ENCODE assay signal across 8 cellular contexts in the genomic region with DNA sequence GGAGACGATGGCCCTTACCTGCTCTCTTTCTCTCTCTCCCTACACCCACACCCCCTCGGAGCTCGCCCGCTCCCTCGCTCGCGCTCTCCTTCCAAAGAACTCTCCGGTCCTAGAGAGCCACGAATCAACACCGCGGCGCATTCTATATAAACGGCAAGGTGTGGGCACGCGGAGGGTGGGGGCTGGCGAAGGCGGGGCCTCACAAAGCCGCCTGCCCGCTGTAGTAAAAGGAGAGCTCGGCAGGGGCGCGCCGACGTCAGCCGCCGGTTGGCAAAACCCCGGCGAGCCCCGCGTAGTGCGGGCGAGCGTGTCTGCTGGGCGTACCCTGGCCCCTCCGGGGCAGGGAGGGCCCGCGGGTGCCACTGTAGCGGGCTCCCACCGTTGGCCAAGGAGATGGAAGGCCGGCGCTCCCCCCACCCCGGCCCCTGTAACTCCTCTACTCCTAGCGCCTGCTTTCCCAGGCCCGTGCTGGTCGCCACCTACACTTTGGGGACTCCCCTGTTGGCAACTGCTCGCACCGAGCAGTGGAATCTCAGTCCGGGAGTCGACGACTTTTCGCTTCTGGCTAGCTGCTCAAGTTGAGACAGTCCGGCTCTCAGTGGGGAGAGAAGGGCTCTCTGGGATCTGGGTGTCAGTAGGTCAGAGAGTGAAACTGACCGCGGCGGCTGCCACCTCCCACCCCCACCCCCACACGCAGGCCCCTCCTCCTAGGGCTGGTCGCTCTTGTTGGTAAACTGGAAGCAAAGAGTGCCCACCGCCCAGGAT.
DNase-seq lines count a peak whose midpoint lies in the region; ATAC-seq and TF ChIP-seq lines count a peak whose summit lies in the region.

No MANE protein-coding gene starts in this region.

- H3K79me1 ChIP-seq in mesenchymal stem cell (replicated peaks; ENCODE audit: low read length, poor library complexity, severe bottlenecking): no peaks in the 10 kb centered on the region

- H2AK5ac ChIP-seq in mesenchymal stem cell (ENCODE audit: low read length, severe bottlenecking): no peak overlapping the region

- H3K23ac ChIP-seq in mesenchymal stem cell (ENCODE audit: low read length in 2 of 2): no peak overlapping the region

- TF ChIP-seq CTCF in coronary artery (IDR thresholded peaks at IDR 0.05) (no peak), type B pancreatic cell (conservative IDR thresholded peaks at IDR 0.05) (peak; percentile 47)

- H3K4me1 Mint-ChIP-seq in type B pancreatic cell (ENCODE audit: unreplicated experiment): peaks cover 12% of the 10 kb centered on the region

- no peaks in the 10 kb centered on the region for H3K9me3 ChIP-seq in mesenchymal stem cell (ENCODE audit: control insufficient read depth, low read length)

- no peaks in the 10 kb centered on the region for H3K36me3 ChIP-seq in mesenchymal stem cell (ENCODE audit: control insufficient read depth in 1 of 2, insufficient read depth in 2 of 2, low read depth in 1 of 2, low read length in 2 of 2)

- H3K9me3 Mint-ChIP-seq in type B pancreatic cell: no peaks in the 10 kb centered on the region

- peak overlapping the region; percentile 75 for H3K9ac ChIP-seq in mesenchymal stem cell (ENCODE audit: low read length)

- H3K4me3 Mint-ChIP-seq in type B pancreatic cell: peak overlapping the region; percentile 96

- peaks cover 33 to 34% of the 10 kb centered on the region in 2 experiments for H3K27me3 ChIP-seq in mesenchymal stem cell (ENCODE audit: control insufficient read depth in 1 of 2, insufficient read depth in 1 of 2, low read length in 2 of 2)

- peak overlapping the region in 1 of 2 donors; percentile 41 for H3K27ac ChIP-seq in coronary artery
- H3K27ac ChIP-seq in mesenchymal stem cell (ENCODE audit: low read length, poor library complexity, severe bottlenecking): no peak overlapping the region

- peak overlapping the region; percentile 92 for H3K27ac Mint-ChIP-seq in type B pancreatic cell

- DNase-seq in GF-D8 (lab: John Stamatoyannopoulos, UW): peak; percentile 10
- peak; percentile 60 for DNase-seq in NCI-H1092 treated with DMSO at 0.1 percent for 48 hours (lab: John Stamatoyannopoulos, UW)
- DNase-seq in coronary artery (ENCODE audit: low spot score): no peak
- no peak for DNase-seq in mesenchymal stem cell
- DNase-seq in type B pancreatic cell (ENCODE audit: extremely low spot score, unreplicated experiment): peak; percentile 77
- no peak for DNase-seq in epidermal melanocyte (ENCODE audit: insufficient read length, low spot score)

- H4K8ac ChIP-seq in mesenchymal stem cell (ENCODE audit: low read length): no peak overlapping the region

- no peak overlapping the region for H2BK5ac ChIP-seq in mesenchymal stem cell (ENCODE audit: low read depth, low read length, poor library complexity, severe bottlenecking)

- no peak overlapping the region for H4K91ac ChIP-seq in mesenchymal stem cell (ENCODE audit: low read length)

- H3K18ac ChIP-seq in mesenchymal stem cell (ENCODE audit: low read depth in 1 of 2, low read length in 2 of 2): no peak overlapping the region

- H3K27me3 Mint-ChIP-seq in type B pancreatic cell: peaks cover 89% of the 10 kb centered on the region

- H2AFZ ChIP-seq in mesenchymal stem cell (ENCODE audit: low read depth, low read length): no peak overlapping the region

- H3K4me1 ChIP-seq in mesenchymal stem cell (ENCODE audit: control insufficient read depth, insufficient read depth, low read depth, low read length): peaks cover 9% of the 10 kb centered on the region

- H3K14ac ChIP-seq in mesenchymal stem cell (ENCODE audit: low read length in 2 of 2): no peak overlapping the region

- no peak overlapping the region for H2BK12ac ChIP-seq in mesenchymal stem cell (ENCODE audit: low read length in 2 of 2)

- no peak overlapping the region for H2BK15ac ChIP-seq in mesenchymal stem cell (ENCODE audit: low read depth, poor library complexity, severe bottlenecking)

- H3K36me3 Mint-ChIP-seq in type B pancreatic cell: no peaks in the 10 kb centered on the region

- no peak overlapping the region for H2BK120ac ChIP-seq in mesenchymal stem cell (ENCODE audit: low read depth, low read length)

- no peak overlapping the region for H3K4ac ChIP-seq in mesenchymal stem cell (ENCODE audit: low read depth in 1 of 2, low read length in 2 of 2)

- peak overlapping the region; percentile 83 for H3K4me2 ChIP-seq in mesenchymal stem cell (ENCODE audit: low read length, poor library complexity, severe bottlenecking)

- WGBS in mesenchymal stem cell: 2% methylated on average over 30 of the region's 58 CpGs

- H3K4me3 ChIP-seq in coronary artery (peak overlapping the region; percentile 69), mesenchymal stem cell (ENCODE audit: insufficient read depth in 1 of 2, low read depth in 1 of 2, low read length in 2 of 2) (peak overlapping the region; percentile 32 to 77)

- ATAC-seq in HG02588 (IDR thresholded peaks at IDR 0.05; ENCODE audit: unreplicated experiment) (no peak), HG02938 (IDR thresholded peaks at IDR 0.05; ENCODE audit: unreplicated experiment) (no peak)

Comparison
In these comparisons a context has a peak if more than half of its experiments do, and no peak if none do; other contexts are left out.
1. DNase-seq: peak in GF-D8 (single experiment), NCI-H1092 treated with DMSO at 0.1 percent for 48 hours (single experiment) and type B pancreatic cell (single experiment); none in coronary artery (single experiment), mesenchymal stem cell (single experiment) and epidermal melanocyte (single experiment).